8 cellular contexts compared by ENCODE assay signal in genomic region chr2:230068658-230069080, GRCh38. TPM values are rescaled to one million over a fixed set of nuclear protein-coding genes. Genes with fewer than 3 reads are reported as not detected.
DNase-seq lines count a peak whose midpoint lies in the region; ATAC-seq and TF ChIP-seq lines count a peak whose summit lies in the region.

TSS of gene SLC16A14 (minus strand) at chr2:230068924. CDS start at chr2:230059352, 9,572 bp downstream.

- CTCF ChIA-PET in activated CD8-positive, alpha-beta T cell treated with anti-CD3 and anti-CD28 coated beads, Interleukin-2, amount 10 ng/mL, durations not matched to agents 7 days and 5 days (lab: Charles Lee), result interaction anchor here (0.6 to 6.7 kb wide), 13 partner anchors 9 to 520 kb away, joined by 3 to 76 read pairs (median 6); no protein-coding TSS in a partner anchor
- CTCF ChIA-PET in naive thymus-derived CD4-positive, alpha-beta T cell (lab: Charles Lee), result interaction anchor here (1.5 kb wide), 1 partner anchor 91 kb away, joined by 3 read pairs; no protein-coding TSS in a partner anchor

- POLR2A ChIA-PET in activated CD8-positive, alpha-beta T cell treated with anti-CD3 and anti-CD28 coated beads, Interleukin-2, amount 10 ng/mL, durations not matched to agents 7 days and 5 days (lab: Charles Lee), result interaction anchor here (0.6 kb wide), 1 partner anchor 151 kb away, joined by 3 read pairs; the partner anchor contains the start of gene SP110
- POLR2A ChIA-PET in naive thymus-derived CD4-positive, alpha-beta T cell (lab: Charles Lee), result interaction anchor here (1.1 kb wide), 1 partner anchor 151 kb away, joined by 4 read pairs; the partner anchor contains the start of gene SP110

- peak within 1 kb of the TSS; percentile 72 for H3K27ac Mint-ChIP-seq in activated CD8-positive, alpha-beta T cell treated with anti-CD3 and anti-CD28 coated beads, Interleukin-2, amount 10 ng/mL, durations not matched to agents 7 days and 5 days
- peak within 1 kb of the TSS in 5 of 9 donors; percentile 12 to 80 (median 70) for H3K27ac Mint-ChIP-seq in naive thymus-derived CD4-positive, alpha-beta T cell

- ATAC-seq in HG02763 (IDR thresholded peaks at IDR 0.05; ENCODE audit: unreplicated experiment), result peak; percentile 25
- ATAC-seq in activated CD8-positive, alpha-beta T cell treated with anti-CD3 and anti-CD28 coated beads, Interleukin-2, amount 10 ng/mL, durations not matched to agents 7 days and 5 days, result peak; percentile 36
- ATAC-seq in naive thymus-derived CD4-positive, alpha-beta T cell, result peak; percentile 46
- ATAC-seq in aorta (ENCODE audit: low FRiP score), result peak; percentile 74
- ATAC-seq in HG02571 (IDR thresholded peaks at IDR 0.05; ENCODE audit: unreplicated experiment), result no peak

- peaks cover 21% of the 10 kb centered on the region for H3K4me1 Mint-ChIP-seq in activated CD8-positive, alpha-beta T cell treated with anti-CD3 and anti-CD28 coated beads, Interleukin-2, amount 10 ng/mL, durations not matched to agents 7 days and 5 days (ENCODE audit: low read depth)
- H3K4me1 Mint-ChIP-seq in naive thymus-derived CD4-positive, alpha-beta T cell, result peaks cover 5 to 15% (median 12%) of the 10 kb centered on the region in 7 donors

- H3K27ac ChIP-seq in naive thymus-derived CD4-positive, alpha-beta T cell (ENCODE audit: low read depth, low read length), result no peak within 1 kb of the TSS
- H3K27ac ChIP-seq in aorta (ENCODE audit: low read depth in 1 of 2, low read length in 2 of 2), result no peak within 1 kb of the TSS

- H3K27me3 Mint-ChIP-seq in activated CD8-positive, alpha-beta T cell treated with anti-CD3 and anti-CD28 coated beads, Interleukin-2, amount 10 ng/mL, durations not matched to agents 7 days and 5 days (ENCODE audit: low read depth), result peaks cover 25% of the 10 kb centered on the region
- H3K27me3 Mint-ChIP-seq in naive thymus-derived CD4-positive, alpha-beta T cell, result peaks cover 0 to 31% (median 5%) of the 10 kb centered on the region in 5 donors

- peak within 1 kb of the TSS; percentile 66 for H3K4me3 Mint-ChIP-seq in activated CD8-positive, alpha-beta T cell treated with anti-CD3 and anti-CD28 coated beads, Interleukin-2, amount 10 ng/mL, durations not matched to agents 7 days and 5 days
- peak within 1 kb of the TSS; percentile 81 to 96 (median 90) for H3K4me3 Mint-ChIP-seq in naive thymus-derived CD4-positive, alpha-beta T cell

- peaks cover 0 to 7% of the 10 kb centered on the region in 2 donors for H3K4me1 ChIP-seq in naive thymus-derived CD4-positive, alpha-beta T cell (ENCODE audit: control insufficient read depth in 2 of 2, insufficient read depth in 2 of 2, low read length in 2 of 2)
- no peaks in the 10 kb centered on the region for H3K4me1 ChIP-seq in aorta (ENCODE audit: control insufficient read depth in 1 of 2, insufficient read depth in 2 of 2, low read length in 2 of 2)

- no peaks in the 10 kb centered on the region for H3K9me3 ChIP-seq in naive thymus-derived CD4-positive, alpha-beta T cell (ENCODE audit: control insufficient read depth in 2 of 3, low read length in 3 of 3)
- no peaks in the 10 kb centered on the region for H3K9me3 ChIP-seq in aorta (ENCODE audit: control insufficient read depth, low read length)

- 1% methylated on average over 24 of the region's 24 CpGs for WGBS in aorta, 2 donors

- intact Hi-C loops in naive thymus-derived CD4-positive, alpha-beta T cell (cut with micrococcal nuclease), result loop anchor here (1.0 to 5.0 kb wide), 5 partner anchors 60 to 544 kb away; no protein-coding TSS in a partner anchor
- intact Hi-C loops in aorta (cut with DNase I), result loop anchor here in 1 of 2 donors (5.0 kb wide), 1 partner anchor 544 kb away; no protein-coding TSS in a partner anchor

- no peaks in the 10 kb centered on the region for H3K9me3 Mint-ChIP-seq in activated CD8-positive, alpha-beta T cell treated with anti-CD3 and anti-CD28 coated beads, Interleukin-2, amount 10 ng/mL, durations not matched to agents 7 days and 5 days (ENCODE audit: insufficient read depth)
- peaks cover 0 to 4% (median 0%) of the 10 kb centered on the region in 11 donors for H3K9me3 Mint-ChIP-seq in naive thymus-derived CD4-positive, alpha-beta T cell

- H3K4me3 ChIP-seq in fibroblast of the aortic adventitia (ENCODE audit: low read depth, low read length) (peak within 1 kb of the TSS; percentile 66), aorta (ENCODE audit: low read length in 2 of 2) (peak within 1 kb of the TSS; percentile 14 to 38)
- peak within 1 kb of the TSS; percentile 62 for H3K4me3 ChIP-seq in naive thymus-derived CD4-positive, alpha-beta T cell (ENCODE audit: low read length)

- DNase-seq in GF-D8 (lab: John Stamatoyannopoulos, UW) (peak; percentile 63), NCI-H2171 treated with DMSO at 0.1 percent for 48 hours (lab: John Stamatoyannopoulos, UW) (peak; percentile 72), fibroblast of the aortic adventitia (ENCODE audit: low read depth) (peak; percentile 65), aorta (no peak)
- DNase-seq in activated CD8-positive, alpha-beta T cell treated with anti-CD3 and anti-CD28 coated beads, Interleukin-2, amount 10 ng/mL, durations not matched to agents 7 days and 5 days, result peak; percentile 53
- peak in 7 of 9 donors; percentile 3 to 52 (median 42) for DNase-seq in naive thymus-derived CD4-positive, alpha-beta T cell

- peak; percentile 46 for TF ChIP-seq CTCF in fibroblast of the aortic adventitia (IDR thresholded peaks at IDR 0.05; ENCODE audit: insufficient read depth, low read length)

- no peaks in the 10 kb centered on the region for H3K36me3 ChIP-seq in naive thymus-derived CD4-positive, alpha-beta T cell (ENCODE audit: control insufficient read depth in 2 of 3, insufficient read depth in 3 of 3, low read length in 3 of 3)
- H3K36me3 ChIP-seq in aorta (ENCODE audit: control insufficient read depth in 1 of 2, insufficient read depth in 2 of 2, low read length in 1 of 2), result no peaks in the 10 kb centered on the region

- no peaks in the 10 kb centered on the region for H3K36me3 Mint-ChIP-seq in activated CD8-positive, alpha-beta T cell treated with anti-CD3 and anti-CD28 coated beads, Interleukin-2, amount 10 ng/mL, durations not matched to agents 7 days and 5 days (ENCODE audit: low read depth)
- H3K36me3 Mint-ChIP-seq in naive thymus-derived CD4-positive, alpha-beta T cell, result peaks cover 0 to 6% (median 0%) of the 10 kb centered on the region in 5 donors

- no peaks in the 10 kb centered on the region for H3K27me3 ChIP-seq in naive thymus-derived CD4-positive, alpha-beta T cell (ENCODE audit: control insufficient read depth in 2 of 2, insufficient read depth in 2 of 2, low read length in 2 of 2)
- H3K27me3 ChIP-seq in aorta (ENCODE audit: control insufficient read depth in 1 of 2, insufficient read depth in 2 of 2, low read length in 1 of 2), result no peaks in the 10 kb centered on the region

RNA-seq across cellular contexts. Expression of gene SLC16A14, which starts in this region (rescaled TPM):
- total RNA-seq in activated CD8-positive, alpha-beta T cell treated with anti-CD3 and anti-CD28 coated beads, Interleukin-2, amount 10 ng/mL, durations not matched to agents 7 days and 5 days, result under 1 TPM; 0.61 to 0.63 TPM
- 0.49 and 1.4 TPM in 2 replicates for total RNA-seq in fibroblast of the aortic adventitia (ENCODE audit: low replicate concordance)
- under 1 TPM; 0.22 to 0.58 (median 0.49) TPM for total RNA-seq in naive thymus-derived CD4-positive, alpha-beta T cell
- polyA plus RNA-seq in naive thymus-derived CD4-positive, alpha-beta T cell, result under 1 TPM; 0.14 to 0.28 TPM
- 1 to 10 TPM; 2.0 to 6.0 TPM for total RNA-seq in aorta
- polyA plus RNA-seq in aorta, result under 1 TPM; 0.13 to 0.36 TPM

Comparison
In these comparisons a context has a peak if more than half of its experiments do, and no peak if none do; other contexts are left out.
1. Peak in DNase-seq and ATAC-seq in activated CD8-positive, alpha-beta T cell treated with anti-CD3 and anti-CD28 coated beads, Interleukin-2, amount 10 ng/mL, durations not matched to agents 7 days and 5 days; RNA of the gene not detected or under 1 TPM.
2. Peak in DNase-seq, ATAC-seq and H3K4me3 ChIP-seq in naive thymus-derived CD4-positive, alpha-beta T cell; RNA of the gene not detected or under 1 TPM.
3. DNase-seq: peak in GF-D8 (single experiment), NCI-H2171 treated with DMSO at 0.1 percent for 48 hours (single experiment) and fibroblast of the aortic adventitia (single experiment); none in aorta (0 of 2).
4. Peak in every context shown above with its lines, with median percentiles within 50 percentile points of each other: H3K4me3 ChIP-seq.